Comparison of ENCODE assay signal across 15 cellular contexts in the genomic region with DNA sequence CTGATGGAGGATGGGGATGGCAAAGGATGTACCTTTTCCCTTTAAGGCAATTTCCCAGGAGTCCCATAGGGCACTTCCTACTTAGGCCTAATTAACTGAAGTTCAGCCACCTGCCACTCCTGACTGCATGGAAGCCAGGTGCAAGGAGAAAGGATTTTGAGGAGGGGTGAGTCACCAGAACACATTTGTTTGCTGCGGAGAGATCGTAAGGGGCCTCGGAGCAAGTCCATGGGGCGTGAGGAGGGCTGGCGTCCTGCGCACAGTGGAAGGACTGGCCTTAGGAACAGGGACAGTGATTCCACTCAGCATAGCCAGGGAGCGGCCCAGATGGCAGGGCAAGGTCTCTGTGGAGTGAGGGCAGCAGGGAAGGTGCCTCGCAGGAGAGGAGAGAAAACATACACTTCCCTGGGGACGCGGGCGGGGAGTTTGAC. TPM values are rescaled to one million over a fixed set of nuclear protein-coding genes. Genes with fewer than 3 reads are reported as not detected.
DNase-seq lines count a peak whose midpoint lies in the region; ATAC-seq and TF ChIP-seq lines count a peak whose summit lies in the region.
"Had no signal": no experiment of that assay in that cellular context is flagged by ENCODE, and none has a peak within 500 bp of the region (broad histone marks: within the 10 kb centered on the region; RNA-seq: fewer than 3 reads in every experiment).

No MANE protein-coding gene starts in this region.

- TF ChIP-seq CTCF in WERI-Rb-1 (IDR thresholded peaks at IDR 0.05; ENCODE audit: low read depth, low read length) (no peak), type B pancreatic cell (conservative IDR thresholded peaks at IDR 0.05) (no peak)

- H3K4ac ChIP-seq in mesenchymal stem cell (ENCODE audit: low read depth in 1 of 2, low read length in 2 of 2), result no peak overlapping the region

- H2BK15ac ChIP-seq in mesenchymal stem cell (ENCODE audit: low read depth, poor library complexity, severe bottlenecking), result no peak overlapping the region

- ATAC-seq in left ventricle myocardium superior, result no peak
- ATAC-seq in HG03521 (IDR thresholded peaks at IDR 0.05; ENCODE audit: unreplicated experiment), result no peak
- ATAC-seq: activated naive CD4-positive, alpha-beta T cell treated with anti-CD3 and anti-CD28 coated beads, Interleukin-2, amount 50 U/mL, for 72 hours; GM12878; Panc1 had no signal

- peak overlapping the region; percentile 63 for H3K4me3 Mint-ChIP-seq in type B pancreatic cell
- H3K4me3 Mint-ChIP-seq: central memory CD8-positive, alpha-beta T cell; memory B cell had no signal

- peak overlapping the region; percentile 72 for H3K27ac ChIP-seq in WERI-Rb-1
- H3K27ac ChIP-seq in mesenchymal stem cell (ENCODE audit: low read length, poor library complexity, severe bottlenecking), result no peak overlapping the region
- H3K27ac ChIP-seq: prostate gland had no signal

- H2AFZ ChIP-seq in mesenchymal stem cell (ENCODE audit: low read depth, low read length), result no peak overlapping the region

- H2BK12ac ChIP-seq in mesenchymal stem cell (ENCODE audit: low read length in 2 of 2), result no peak overlapping the region

- peaks cover 5% of the 10 kb centered on the region for H3K9me3 Mint-ChIP-seq in type B pancreatic cell
- H3K9me3 Mint-ChIP-seq: activated naive CD4-positive, alpha-beta T cell treated with anti-CD3 and anti-CD28 coated beads, Interleukin-2, amount 50 U/mL, for 72 hours; central memory CD8-positive, alpha-beta T cell; memory B cell had no signal

- no peak overlapping the region for H2BK120ac ChIP-seq in mesenchymal stem cell (ENCODE audit: low read depth, low read length)

- H3K79me1 ChIP-seq in mesenchymal stem cell (replicated peaks; ENCODE audit: low read length, poor library complexity, severe bottlenecking), result peaks cover 3% of the 10 kb centered on the region

- H3K27ac Mint-ChIP-seq in type B pancreatic cell, result peak overlapping the region; percentile 67
- H3K27ac Mint-ChIP-seq: activated naive CD4-positive, alpha-beta T cell treated with anti-CD3 and anti-CD28 coated beads, Interleukin-2, amount 50 U/mL, for 72 hours; memory B cell had no signal

- no peak overlapping the region for H2BK5ac ChIP-seq in mesenchymal stem cell (ENCODE audit: low read depth, low read length, poor library complexity, severe bottlenecking)

- peaks cover 7% of the 10 kb centered on the region for H3K4me1 ChIP-seq in mesenchymal stem cell (ENCODE audit: control insufficient read depth, insufficient read depth, low read depth, low read length)
- H3K4me1 ChIP-seq: prostate gland had no signal

- H3K9me3 ChIP-seq in WERI-Rb-1 (ENCODE audit: severe bottlenecking), result no peaks in the 10 kb centered on the region
- no peaks in the 10 kb centered on the region for H3K9me3 ChIP-seq in mesenchymal stem cell (ENCODE audit: control insufficient read depth, low read length)
- H3K9me3 ChIP-seq: prostate gland had no signal

- no peak overlapping the region for H3K4me2 ChIP-seq in mesenchymal stem cell (ENCODE audit: low read length, poor library complexity, severe bottlenecking)

- H2AK5ac ChIP-seq in mesenchymal stem cell (ENCODE audit: low read length, severe bottlenecking), result no peak overlapping the region

- peaks cover 42% of the 10 kb centered on the region for H3K4me1 Mint-ChIP-seq in type B pancreatic cell (ENCODE audit: unreplicated experiment)

- H3K36me3 ChIP-seq in WERI-Rb-1, result peaks cover 1% of the 10 kb centered on the region; the same call in 1 of the 2 replicates
- peaks cover 11% of the 10 kb centered on the region in 2 experiments for H3K36me3 ChIP-seq in mesenchymal stem cell (ENCODE audit: control insufficient read depth in 1 of 2, insufficient read depth in 2 of 2, low read depth in 1 of 2, low read length in 2 of 2)
- H3K36me3 ChIP-seq: prostate gland had no signal

- WGBS in mesenchymal stem cell, result 85% methylated on average over 11 of the region's 11 CpGs

- H4K8ac ChIP-seq in mesenchymal stem cell (ENCODE audit: low read length), result no peak overlapping the region

- peaks cover 10% of the 10 kb centered on the region for H3K36me3 Mint-ChIP-seq in type B pancreatic cell
- H3K36me3 Mint-ChIP-seq: activated naive CD4-positive, alpha-beta T cell treated with anti-CD3 and anti-CD28 coated beads, Interleukin-2, amount 50 U/mL, for 72 hours had no signal

- H4K91ac ChIP-seq in mesenchymal stem cell (ENCODE audit: low read length), result no peak overlapping the region

- no peak overlapping the region for H3K23ac ChIP-seq in mesenchymal stem cell (ENCODE audit: low read length in 2 of 2)

- no peak overlapping the region for H3K18ac ChIP-seq in mesenchymal stem cell (ENCODE audit: low read depth in 1 of 2, low read length in 2 of 2)

- H3K9ac ChIP-seq in mesenchymal stem cell (ENCODE audit: low read length), result no peak overlapping the region

- H3K14ac ChIP-seq in mesenchymal stem cell (ENCODE audit: low read length in 2 of 2), result no peak overlapping the region

- DNase-seq in left ventricle myocardium superior (peak; percentile 11), cardiac septum (ENCODE audit: low spot score) (no peak), NCI-H2171 treated with DMSO at 0.1 percent for 48 hours (lab: John Stamatoyannopoulos, UW) (peak; percentile 100), WERI-Rb-1 (peak; percentile 62), type B pancreatic cell (ENCODE audit: extremely low spot score, unreplicated experiment) (no peak), NCI-H446 (lab: John Stamatoyannopoulos, UW) (no peak), mesenchymal stem cell (no peak)
- DNase-seq: ACHN had no signal

- H3K27me3 ChIP-seq in WERI-Rb-1 (ENCODE audit: insufficient read depth, low read depth, severe bottlenecking) (no peaks in the 10 kb centered on the region), mesenchymal stem cell (ENCODE audit: control insufficient read depth in 1 of 2, insufficient read depth in 1 of 2, low read length in 2 of 2) (no peaks in the 10 kb centered on the region)

- peak overlapping the region; percentile 43 for H3K4me3 ChIP-seq in WERI-Rb-1 (ENCODE audit: low read depth, low read length)
- H3K4me3 ChIP-seq in mesenchymal stem cell (ENCODE audit: insufficient read depth in 1 of 2, low read depth in 1 of 2, low read length in 2 of 2), result no peak overlapping the region
- H3K4me3 ChIP-seq: GM12878, prostate gland had no signal

- intact Hi-C loops in left ventricle myocardium superior (cut with micrococcal nuclease) (no loop called here), cardiac septum (cut with DNase I) (no loop called here)

- H3K27me3 Mint-ChIP-seq in type B pancreatic cell, result no peaks in the 10 kb centered on the region
- H3K27me3 Mint-ChIP-seq: central memory CD8-positive, alpha-beta T cell had no signal

RNA-seq across cellular contexts. Expression of gene MAP1LC3A, which starts 11.8 kb away (rescaled TPM):
- total RNA-seq in left ventricle myocardium superior (137 TPM), cardiac septum (61.0 TPM), type B pancreatic cell (ENCODE audit: low replicate concordance) (83.9 and 85.2 TPM in 2 replicates)
- 34.0 TPM for polyA plus RNA-seq in mesenchymal stem cell (2013, experiment 1 of 2)
- 33.2 TPM for polyA plus RNA-seq in mesenchymal stem cell (2013, experiment 2 of 2)

RNA-seq across cellular contexts. Expression of gene DYNLRB1, which starts 30.5 kb away (rescaled TPM):
- total RNA-seq in left ventricle myocardium superior (154 TPM), cardiac septum (157 TPM), type B pancreatic cell (ENCODE audit: low replicate concordance) (164 and 201 TPM in 2 replicates)
- polyA plus RNA-seq in mesenchymal stem cell (2013, experiment 1 of 2), result 344 TPM
- 339 TPM for polyA plus RNA-seq in mesenchymal stem cell (2013, experiment 2 of 2)

Comparison
In these comparisons a context has a peak if more than half of its experiments do, and no peak if none do; other contexts are left out.
1. DNase-seq: peak in left ventricle myocardium superior (single experiment), NCI-H2171 treated with DMSO at 0.1 percent for 48 hours (single experiment) and WERI-Rb-1 (single experiment); none in cardiac septum (single experiment), type B pancreatic cell (single experiment), NCI-H446 (0 of 2) and mesenchymal stem cell (single experiment).